ENCODE assay signal across 1 cellular context in genomic region chr2:96174251-96175144, GRCh38.
TF ChIP-seq lines count a peak whose summit lies in the region.

No MANE protein-coding gene starts in this region.

TF ChIP-seq in HepG2, 621 proteins besides CTCF, POLR2A, EP300 and RAD21 (continues in another document):
- TF ChIP-seq NCOA2 (CRISPR knock-in tag; IDR thresholded peaks at IDR 0.05) = 0 out of 2 replicates have a peak, but pooled peaks have one; percentile 15
- no peak for TF ChIP-seq ZNF556 (CRISPR knock-in tag; IDR thresholded peaks at IDR 0.05; ENCODE audit: borderline replicate concordance)
- TF ChIP-seq CSRNP2 (CRISPR knock-in tag; conservative IDR thresholded peaks at IDR 0.05; ENCODE audit: low read depth) = no peak
- TF ChIP-seq HNRNPH1 (optimal IDR thresholded peaks at IDR 0.05; ENCODE audit: low read depth, low read length) = no peak
- peak; percentile 46; the same call in 1 of the 2 replicates for TF ChIP-seq ZNF30 (CRISPR knock-in tag; IDR thresholded peaks at IDR 0.05)
- peak; percentile 68; the same call in 1 of the 2 replicates for TF ChIP-seq HINFP (CRISPR knock-in tag; IDR thresholded peaks at IDR 0.05; ENCODE audit: low read depth)
- TF ChIP-seq PHB2 (IDR thresholded peaks at IDR 0.05; ENCODE audit: partially characterized antibody) = no peak
- peak; percentile 87 for TF ChIP-seq SMC3 (IDR thresholded peaks at IDR 0.05; ENCODE audit: low read length)
- TF ChIP-seq SRSF1 (optimal IDR thresholded peaks at IDR 0.05; ENCODE audit: low read depth, low read length) = no peak
- TF ChIP-seq LCORL (IDR thresholded peaks at IDR 0.05) = no peak
- TF ChIP-seq LCORL (CRISPR knock-in tag; IDR thresholded peaks at IDR 0.05) = peak; percentile 19; the same call in 1 of the 2 replicates
- TF ChIP-seq NRL (CRISPR knock-in tag; IDR thresholded peaks at IDR 0.05; ENCODE audit: borderline replicate concordance) = 0 out of 2 replicates have a peak, but pooled peaks have one; percentile 52
- TF ChIP-seq ERF (CRISPR knock-in tag; IDR thresholded peaks at IDR 0.05) = peak; percentile 42; the same call in 1 of the 2 replicates
- TF ChIP-seq FOSL2 (CRISPR knock-in tag; IDR thresholded peaks at IDR 0.05) = peak; percentile 16; the same call in 1 of the 2 replicates
- no peak for TF ChIP-seq REXO4 (CRISPR knock-in tag; IDR thresholded peaks at IDR 0.05; ENCODE audit: borderline replicate concordance)
- no peak for TF ChIP-seq BORCS8-MEF2B (CRISPR knock-in tag; IDR thresholded peaks at IDR 0.05)
- no peak for TF ChIP-seq MYNN (CRISPR knock-in tag; IDR thresholded peaks at IDR 0.05; ENCODE audit: low read depth)
- TF ChIP-seq NFATC3 (CRISPR knock-in tag; IDR thresholded peaks at IDR 0.05) = no peak
- no peak for TF ChIP-seq MXD1 (CRISPR knock-in tag; IDR thresholded peaks at IDR 0.05)
- peak; percentile 64; the same call in 1 of the 2 replicates for TF ChIP-seq ZSCAN9 (CRISPR knock-in tag; IDR thresholded peaks at IDR 0.05; ENCODE audit: borderline replicate concordance)
- TF ChIP-seq XRCC5 (optimal IDR thresholded peaks at IDR 0.05; ENCODE audit: low read length) = peak; percentile 70
- peak; percentile 93 for TF ChIP-seq STAG1 (CRISPR knock-in tag; IDR thresholded peaks at IDR 0.05)
- TF ChIP-seq NR2C2 (CRISPR knock-in tag; IDR thresholded peaks at IDR 0.05; ENCODE audit: borderline replicate concordance) = no peak
- 0 out of 2 replicates have a peak, but pooled peaks have one; percentile 66 for TF ChIP-seq FOXO4 (CRISPR knock-in tag; conservative IDR thresholded peaks at IDR 0.05)
- TF ChIP-seq ZFP62 (CRISPR knock-in tag; IDR thresholded peaks at IDR 0.05) = no peak
- TF ChIP-seq ZNF563 (CRISPR knock-in tag; IDR thresholded peaks at IDR 0.05) = 0 out of 2 replicates have a peak, but pooled peaks have one; percentile 34
- 0 out of 2 replicates have a peak, but pooled peaks have one; percentile 42 for TF ChIP-seq GTF3A (CRISPR knock-in tag; conservative IDR thresholded peaks at IDR 0.05)
- TF ChIP-seq ZNF598 (CRISPR knock-in tag; IDR thresholded peaks at IDR 0.05; ENCODE audit: borderline replicate concordance) = peak; percentile 65; the same call in 1 of the 2 replicates
- no peak for TF ChIP-seq NR1H2 (CRISPR knock-in tag; IDR thresholded peaks at IDR 0.05; ENCODE audit: borderline replicate concordance, low read depth)
- TF ChIP-seq KDM2A (CRISPR knock-in tag; IDR thresholded peaks at IDR 0.05; ENCODE audit: borderline replicate concordance, low read depth) = peak; percentile 44; the same call in 1 of the 2 replicates
- 0 out of 2 replicates have a peak, but pooled peaks have one; percentile 18 for TF ChIP-seq ZSCAN31 (CRISPR knock-in tag; IDR thresholded peaks at IDR 0.05; ENCODE audit: low read depth)
- TF ChIP-seq TBP (CRISPR knock-in tag; IDR thresholded peaks at IDR 0.05) = no peak
- TF ChIP-seq ZNF501 (CRISPR knock-in tag; IDR thresholded peaks at IDR 0.05) = 0 out of 2 replicates have a peak, but pooled peaks have one; percentile 41
- TF ChIP-seq GATAD2A (CRISPR knock-in tag; IDR thresholded peaks at IDR 0.05) = 0 out of 2 replicates have a peak, but pooled peaks have one; percentile 15
- TF ChIP-seq SMYD3 (CRISPR knock-in tag; IDR thresholded peaks at IDR 0.05) = no peak
- no peak for TF ChIP-seq U2AF2 (IDR thresholded peaks at IDR 0.05; ENCODE audit: low read depth, low read length)
- no peak for TF ChIP-seq ZNF101 (CRISPR knock-in tag; IDR thresholded peaks at IDR 0.05; ENCODE audit: borderline replicate concordance, low read depth)
- no peak for TF ChIP-seq ZKSCAN1 (IDR thresholded peaks at IDR 0.05; ENCODE audit: low read length)
- no peak for TF ChIP-seq ZNF180 (CRISPR knock-in tag; IDR thresholded peaks at IDR 0.05; ENCODE audit: borderline replicate concordance, low read depth)
- TF ChIP-seq ZNF510 (CRISPR knock-in tag; IDR thresholded peaks at IDR 0.05; ENCODE audit: low read depth) = 0 out of 2 replicates have a peak, but pooled peaks have one; percentile 36
- 0 out of 2 replicates have a peak, but pooled peaks have one; percentile 52 for TF ChIP-seq MEIS1 (CRISPR knock-in tag; IDR thresholded peaks at IDR 0.05; ENCODE audit: borderline replicate concordance)
- TF ChIP-seq ZNF318 (CRISPR knock-in tag; IDR thresholded peaks at IDR 0.05) = no peak; the same call in 1 of the 2 replicates
- TF ChIP-seq TFE3 (CRISPR knock-in tag; IDR thresholded peaks at IDR 0.05) = peak; percentile 29; the same call in 1 of the 2 replicates
- no peak for TF ChIP-seq ZNF781 (CRISPR knock-in tag; IDR thresholded peaks at IDR 0.05; ENCODE audit: borderline replicate concordance, not compliant biosample characterization)
- peak; percentile 36; the same call in 1 of the 2 replicates for TF ChIP-seq SPEN (CRISPR knock-in tag; IDR thresholded peaks at IDR 0.05; ENCODE audit: low read depth)
- peak; percentile 59; the same call in 1 of the 2 replicates for TF ChIP-seq ZSCAN25 (CRISPR knock-in tag; IDR thresholded peaks at IDR 0.05)
- TF ChIP-seq ZNF782 (CRISPR knock-in tag; IDR thresholded peaks at IDR 0.05; ENCODE audit: borderline replicate concordance) = peak; percentile 74; the same call in 1 of the 2 replicates
- no peak for TF ChIP-seq HNRNPUL1 (IDR thresholded peaks at IDR 0.05; ENCODE audit: low read depth, low read length)
- TF ChIP-seq ZXDC (CRISPR knock-in tag; IDR thresholded peaks at IDR 0.05) = no peak
